27 cellular contexts compared by ENCODE assay signal in the genomic region with DNA sequence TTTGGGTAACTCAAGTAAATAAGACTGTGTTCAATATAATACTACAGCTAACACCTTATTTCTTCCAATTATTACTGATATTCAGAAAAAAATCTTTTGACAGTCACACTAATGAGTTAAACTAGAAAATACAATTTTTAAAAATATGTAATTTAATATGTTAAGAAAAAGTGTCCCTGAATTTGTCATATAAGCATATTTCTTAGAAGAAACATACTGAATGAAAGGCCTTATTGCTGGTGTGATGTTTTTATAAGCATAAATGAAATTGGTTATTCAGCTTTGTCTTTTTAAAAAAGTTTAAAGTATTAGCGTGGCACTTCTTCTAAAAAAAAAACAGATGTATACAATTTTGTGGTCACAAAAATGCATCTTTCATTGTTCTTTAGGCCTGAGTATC.
"Had no signal": no experiment of that assay in that cellular context is flagged by ENCODE, and none has a peak within 500 bp of the region (broad histone marks: within the 10 kb centered on the region; RNA-seq: fewer than 3 reads in every experiment).

No MANE protein-coding gene starts in this region.

- H3K4me3 ChIP-seq: colonic mucosa, coronary artery, dorsolateral prefrontal cortex, esophagus muscularis mucosa, esophagus squamous epithelium, gastrocnemius medialis, gastroesophageal sphincter, heart left ventricle, heart right ventricle, hepatocyte had no signal

- DNase-seq: colonic mucosa; cortex of kidney; dermis blood vessel endothelial cell; dorsolateral prefrontal cortex; effector CD4-positive, alpha-beta T cell; effector CD8-positive, alpha-beta T cell; effector memory CD4-positive, alpha-beta T cell; effector memory CD8-positive, alpha-beta T cell; endodermal cell; erythroblast; esophagus squamous epithelium; foreskin fibroblast; foreskin keratinocyte; foreskin melanocyte; gastrocnemius medialis; glutamatergic neuron; head of caudate nucleus; heart left ventricle; heart right ventricle had no signal

- FAIRE-seq: endometrium, endothelial cell of umbilical vein had no signal

- H3K4me1 ChIP-seq: colonic mucosa, esophagus squamous epithelium, foreskin keratinocyte, gastrocnemius medialis had no signal

- H3K4me2 ChIP-seq: hepatocyte had no signal

- H3K36me3 ChIP-seq: colonic mucosa, esophagus muscularis mucosa, esophagus squamous epithelium, gastrocnemius medialis, gastroesophageal sphincter, heart left ventricle, heart right ventricle had no signal

- H3K79me2 ChIP-seq: hepatocyte had no signal

- H3K9me3 ChIP-seq: colonic mucosa, esophagus muscularis mucosa, esophagus squamous epithelium, gastrocnemius medialis, gastroesophageal sphincter, heart left ventricle, heart right ventricle had no signal

- H2AFZ ChIP-seq: hepatocyte had no signal

- H3K27me3 ChIP-seq: colonic mucosa, dorsolateral prefrontal cortex, esophagus muscularis mucosa, esophagus squamous epithelium, foreskin keratinocyte, gastrocnemius medialis, gastroesophageal sphincter, heart left ventricle, heart right ventricle, hepatocyte had no signal

- ATAC-seq: effector memory CD8-positive, alpha-beta T cell; esophagus mucosa; foreskin keratinocyte; gastrocnemius medialis; gastroesophageal sphincter; heart left ventricle; heart right ventricle had no signal

- H3K27ac ChIP-seq: colonic mucosa, coronary artery, dorsolateral prefrontal cortex, epithelial cell of prostate, esophagus muscularis mucosa, esophagus squamous epithelium, foreskin keratinocyte, gastrocnemius medialis, gastroesophageal sphincter, heart left ventricle, heart right ventricle, hepatocyte had no signal
